ENCODE assay signal across 1 cellular context in the genomic region with DNA sequence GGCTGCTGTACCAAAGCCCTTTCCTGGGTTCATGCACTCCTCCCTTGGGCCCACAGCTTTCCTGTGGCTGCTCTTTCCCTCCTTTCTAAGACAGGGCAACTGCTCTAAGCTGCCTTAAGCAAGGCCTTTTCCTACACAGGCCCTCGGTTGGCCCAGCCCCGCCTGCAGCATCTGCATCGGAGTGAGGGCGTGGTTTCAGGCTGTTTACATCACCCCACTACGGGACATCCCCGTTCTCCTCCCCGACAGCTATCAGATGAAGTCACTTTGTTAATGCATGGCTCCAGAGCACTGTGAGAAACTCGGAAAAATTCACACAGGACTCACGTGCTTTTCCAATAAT.
TF ChIP-seq lines count a peak whose summit lies in the region.

No MANE protein-coding gene starts in this region.

TF ChIP-seq in K562, 482 proteins besides CTCF, POLR2A, EP300 and RAD21:
- TF ChIP-seq RB1 (IDR thresholded peaks at IDR 0.05; ENCODE audit: low read depth) (no peak), HDGF (IDR thresholded peaks at IDR 0.05) (no peak), FIP1L1 (IDR thresholded peaks at IDR 0.05; ENCODE audit: low read depth, low read length, poor library complexity, severe bottlenecking) (no peak), ZNF717 (CRISPR knock-in tag; IDR thresholded peaks at IDR 0.05) (no peak), MTA2 (IDR thresholded peaks at IDR 0.05; ENCODE audit: low read depth) (no peak), MNT (conservative IDR thresholded peaks at IDR 0.05) (0 out of 4 replicates have a peak, but pooled peaks of 1 of the 2 experiments have one; percentile 45), CREM (IDR thresholded peaks at IDR 0.05; ENCODE audit: low read depth) (peak; percentile 30; the same call in 1 of the 2 replicates), SMAD4 (CRISPR knock-in tag; conservative IDR thresholded peaks at IDR 0.05) (0 out of 2 replicates have a peak, but pooled peaks have one; percentile 23), POLR2B (IDR thresholded peaks at IDR 0.05; ENCODE audit: low read depth, partially characterized antibody) (peak; percentile 22), HDAC2 (IDR thresholded peaks at IDR 0.05) (peak; percentile 41; the same call in 1 of the 2 replicates), RUNX1 (IDR thresholded peaks at IDR 0.05; ENCODE audit: low read depth) (no peak), JUND (IDR thresholded peaks at IDR 0.05; ENCODE audit: borderline replicate concordance, low read depth, low read length) (peak; percentile 54; the same call in 1 of the 2 replicates), JUND (tag; IDR thresholded peaks at IDR 0.05; ENCODE audit: borderline replicate concordance, low read depth, low read length) (no peak), FOXK1 (CRISPR knock-in tag; IDR thresholded peaks at IDR 0.05; ENCODE audit: borderline replicate concordance) (0 out of 2 replicates have a peak, but pooled peaks have one; percentile 56), HDAC8 (tag; IDR thresholded peaks at IDR 0.05) (no peak), JUN (IDR thresholded peaks at IDR 0.05; ENCODE audit: borderline replicate concordance, low read depth, low read length) (peak; percentile 51; the same call in 1 of the 2 replicates), JUN (CRISPR knock-in tag; IDR thresholded peaks at IDR 0.05; ENCODE audit: borderline replicate concordance) (no peak), SMARCC2 (IDR thresholded peaks at IDR 0.05; ENCODE audit: low read depth) (no peak), CXXC5 (CRISPR knock-in tag; IDR thresholded peaks at IDR 0.05) (peak; percentile 56), SP1 (CRISPR knock-in tag; IDR thresholded peaks at IDR 0.05) (no peak), ZNF3 (CRISPR knock-in tag; IDR thresholded peaks at IDR 0.05) (0 out of 2 replicates have a peak, but pooled peaks have one; percentile 89), RAD51 (IDR thresholded peaks at IDR 0.05; ENCODE audit: borderline replicate concordance, low read depth) (no peak), PURB (CRISPR knock-in tag; IDR thresholded peaks at IDR 0.05; ENCODE audit: low read depth) (no peak), ZNF232 (CRISPR knock-in tag; IDR thresholded peaks at IDR 0.05) (no peak), CEBPG (CRISPR knock-in tag; IDR thresholded peaks at IDR 0.05) (peak; percentile 85), CEBPG (tag; conservative IDR thresholded peaks at IDR 0.05 in 1 of 2, IDR thresholded peaks at IDR 0.05 in 1 of 2) (peak; percentile 13 to 47; a peak in 2 of 4 replicates), ATF7 (IDR thresholded peaks at IDR 0.05) (peak; percentile 87), PTRF (tag; IDR thresholded peaks at IDR 0.05) (no peak), ZFPM2 (CRISPR knock-in tag; IDR thresholded peaks at IDR 0.05) (no peak), ZNF121 (CRISPR knock-in tag; conservative IDR thresholded peaks at IDR 0.05) (no peak), ZNF224 (CRISPR knock-in tag; IDR thresholded peaks at IDR 0.05) (no peak), RCOR1 (IDR thresholded peaks at IDR 0.05; ENCODE audit: borderline replicate concordance in 1 of 2, low read depth in 2 of 2, low read length in 2 of 2) (peak in 1 of 2 experiments; percentile 86; a peak in 1 of 4 replicates), FOXJ2 (tag; IDR thresholded peaks at IDR 0.05) (peak; percentile 85), RBBP5 (IDR thresholded peaks at IDR 0.05; ENCODE audit: borderline replicate concordance, insufficient read depth, low read length, poor library complexity, severe bottlenecking) (no peak), FOXK2 (conservative IDR thresholded peaks at IDR 0.05 in 1 of 2, IDR thresholded peaks at IDR 0.05 in 1 of 2; ENCODE audit: low read depth in 2 of 2) (peak; percentile 91 to 94), ZNF589 (CRISPR knock-in tag; IDR thresholded peaks at IDR 0.05; ENCODE audit: low read depth) (0 out of 2 replicates have a peak, but pooled peaks have one; percentile 12), GABPB1 (CRISPR knock-in tag; IDR thresholded peaks at IDR 0.05) (no peak), NRF1 (conservative IDR thresholded peaks at IDR 0.05 in 1 of 2, IDR thresholded peaks at IDR 0.05 in 1 of 2) (0 out of 4 replicates have a peak, but pooled peaks have one; percentile 11 to 28), BRD4 (IDR thresholded peaks at IDR 0.05) (no peak), ZNF75A (CRISPR knock-in tag; IDR thresholded peaks at IDR 0.05) (no peak), MYC (IDR thresholded peaks at IDR 0.05; ENCODE audit: low read depth, low read length) (peak; percentile 65; the same call in 1 of the 2 replicates), MYC (CRISPR knock-in tag; IDR thresholded peaks at IDR 0.05; ENCODE audit: borderline replicate concordance, low read depth) (no peak), KDM1A (IDR thresholded peaks at IDR 0.05) (no peak), CTBP1 (IDR thresholded peaks at IDR 0.05; ENCODE audit: borderline replicate concordance) (peak; percentile 78), ZBTB33 (CRISPR knock-in tag; IDR thresholded peaks at IDR 0.05) (0 out of 2 replicates have a peak, but pooled peaks have one; percentile 25), FOXA3 (CRISPR knock-in tag; conservative IDR thresholded peaks at IDR 0.05 in 1 of 2, IDR thresholded peaks at IDR 0.05 in 1 of 2) (peak; percentile 8 to 64; a peak in 1 of 4 replicates), TAF15 (IDR thresholded peaks at IDR 0.05; ENCODE audit: low read depth, low read length) (no peak), MAZ (CRISPR knock-in tag; conservative IDR thresholded peaks at IDR 0.05 in 1 of 2, IDR thresholded peaks at IDR 0.05 in 1 of 2) (0 out of 4 replicates have a peak, but pooled peaks of 1 of the 2 experiments have one; percentile 33), TOE1 (IDR thresholded peaks at IDR 0.05; ENCODE audit: borderline replicate concordance) (no peak), TOE1 (CRISPR knock-in tag; IDR thresholded peaks at IDR 0.05; ENCODE audit: borderline replicate concordance, low read depth) (no peak), ZNF431 (CRISPR knock-in tag; IDR thresholded peaks at IDR 0.05) (no peak), ATF1 (CRISPR knock-in tag; IDR thresholded peaks at IDR 0.05) (no peak), ATF1 (tag; IDR thresholded peaks at IDR 0.05) (peak; percentile 42)
- TF ChIP-seq, protein P1, sequence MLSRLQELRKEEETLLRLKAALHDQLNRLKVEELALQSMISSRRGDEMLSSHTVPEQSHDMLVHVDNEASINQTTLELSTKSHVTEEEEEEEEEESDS (CRISPR knock-in tag; IDR thresholded peaks at IDR 0.05) = no peak
- TF ChIP-seq, protein P2, sequence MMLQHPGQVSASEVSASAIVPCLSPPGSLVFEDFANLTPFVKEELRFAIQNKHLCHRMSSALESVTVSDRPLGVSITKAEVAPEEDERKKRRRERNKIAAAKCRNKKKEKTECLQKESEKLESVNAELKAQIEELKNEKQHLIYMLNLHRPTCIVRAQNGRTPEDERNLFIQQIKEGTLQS (IDR thresholded peaks at IDR 0.05) = peak; percentile 71
- TF ChIP-seq, protein P2 (CRISPR knock-in tag; conservative IDR thresholded peaks at IDR 0.05) = no peak
- TF ChIP-seq, protein P3, sequence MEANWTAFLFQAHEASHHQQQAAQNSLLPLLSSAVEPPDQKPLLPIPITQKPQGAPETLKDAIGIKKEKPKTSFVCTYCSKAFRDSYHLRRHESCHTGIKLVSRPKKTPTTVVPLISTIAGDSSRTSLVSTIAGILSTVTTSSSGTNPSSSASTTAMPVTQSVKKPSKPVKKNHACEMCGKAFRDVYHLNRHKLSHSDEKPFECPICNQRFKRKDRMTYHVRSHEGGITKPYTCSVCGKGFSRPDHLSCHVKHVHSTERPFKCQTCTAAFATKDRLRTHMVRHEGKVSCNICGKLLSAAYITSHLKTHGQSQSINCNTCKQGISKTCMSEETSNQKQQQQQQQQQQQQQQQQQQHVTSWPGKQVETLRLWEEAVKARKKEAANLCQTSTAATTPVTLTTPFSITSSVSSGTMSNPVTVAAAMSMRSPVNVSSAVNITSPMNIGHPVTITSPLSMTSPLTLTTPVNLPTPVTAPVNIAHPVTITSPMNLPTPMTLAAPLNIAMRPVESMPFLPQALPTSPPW (CRISPR knock-in tag; IDR thresholded peaks at IDR 0.05) = peak; percentile 66; the same call in 1 of the 2 replicates
- TF ChIP-seq, protein P4, sequence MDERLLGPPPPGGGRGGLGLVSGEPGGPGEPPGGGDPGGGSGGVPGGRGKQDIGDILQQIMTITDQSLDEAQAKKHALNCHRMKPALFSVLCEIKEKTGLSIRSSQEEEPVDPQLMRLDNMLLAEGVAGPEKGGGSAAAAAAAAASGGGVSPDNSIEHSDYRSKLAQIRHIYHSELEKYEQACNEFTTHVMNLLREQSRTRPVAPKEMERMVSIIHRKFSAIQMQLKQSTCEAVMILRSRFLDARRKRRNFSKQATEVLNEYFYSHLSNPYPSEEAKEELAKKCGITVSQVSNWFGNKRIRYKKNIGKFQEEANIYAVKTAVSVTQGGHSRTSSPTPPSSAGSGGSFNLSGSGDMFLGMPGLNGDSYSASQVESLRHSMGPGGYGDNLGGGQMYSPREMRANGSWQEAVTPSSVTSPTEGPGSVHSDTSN (CRISPR knock-in tag; IDR thresholded peaks at IDR 0.05; ENCODE audit: low read depth) = no peak
- TF ChIP-seq, protein P4 (tag; conservative IDR thresholded peaks at IDR 0.05; ENCODE audit: low read depth) = no peak
- TF ChIP-seq, protein P5, sequence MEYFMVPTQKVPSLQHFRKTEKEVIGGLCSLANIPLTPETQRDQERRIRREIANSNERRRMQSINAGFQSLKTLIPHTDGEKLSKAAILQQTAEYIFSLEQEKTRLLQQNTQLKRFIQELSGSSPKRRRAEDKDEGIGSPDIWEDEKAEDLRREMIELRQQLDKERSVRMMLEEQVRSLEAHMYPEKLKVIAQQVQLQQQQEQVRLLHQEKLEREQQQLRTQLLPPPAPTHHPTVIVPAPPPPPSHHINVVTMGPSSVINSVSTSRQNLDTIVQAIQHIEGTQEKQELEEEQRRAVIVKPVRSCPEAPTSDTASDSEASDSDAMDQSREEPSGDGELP (CRISPR knock-in tag; IDR thresholded peaks at IDR 0.05; ENCODE audit: borderline replicate concordance) = no peak
- TF ChIP-seq, protein P6, sequence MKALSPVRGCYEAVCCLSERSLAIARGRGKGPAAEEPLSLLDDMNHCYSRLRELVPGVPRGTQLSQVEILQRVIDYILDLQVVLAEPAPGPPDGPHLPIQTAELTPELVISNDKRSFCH (CRISPR knock-in tag; IDR thresholded peaks at IDR 0.05) = no peak
- TF ChIP-seq, protein P6 (tag; IDR thresholded peaks at IDR 0.05) = no peak
